Comparison of ENCODE assay signal across 9 cellular contexts in the genomic region with DNA sequence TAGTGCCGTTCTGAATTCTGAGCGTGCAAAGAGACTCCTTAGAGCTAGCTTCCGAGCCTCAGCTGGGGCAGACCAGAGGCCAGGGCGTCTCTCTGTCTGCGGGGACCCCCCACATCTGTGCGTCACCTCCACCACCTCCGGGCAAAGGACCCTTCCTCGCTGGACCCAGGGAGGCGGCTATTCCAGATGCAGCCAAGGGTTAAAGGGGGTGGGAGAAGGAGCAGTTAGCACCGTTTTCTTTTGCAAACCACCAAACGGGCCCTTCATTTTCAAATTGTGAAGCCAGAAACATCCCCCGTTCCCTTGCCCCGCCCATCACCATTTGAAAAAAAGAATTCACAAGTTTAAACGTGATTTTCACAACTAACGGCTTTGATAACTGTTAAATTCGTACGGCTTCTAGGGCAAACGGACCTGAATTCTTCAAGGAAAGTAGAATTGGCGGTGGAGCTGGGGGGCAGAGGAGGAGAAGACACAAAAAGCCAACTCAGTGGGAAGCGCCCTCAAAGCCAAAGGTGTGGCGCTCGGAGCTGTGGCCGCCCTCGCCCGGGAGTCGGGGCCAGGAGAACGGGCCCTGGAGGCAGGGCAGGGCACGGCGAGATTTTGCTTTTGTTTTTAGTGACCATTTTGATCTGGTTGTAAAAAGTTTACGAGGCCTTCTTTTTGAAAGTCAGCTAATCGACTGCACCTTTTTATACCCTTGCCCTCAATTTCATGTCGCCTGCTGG. TPM values are rescaled to one million over a fixed set of nuclear protein-coding genes. Genes with fewer than 3 reads are reported as not detected.
DNase-seq lines count a peak whose midpoint lies in the region; ATAC-seq, FAIRE-seq and TF ChIP-seq lines count a peak whose summit lies in the region.
"Had no signal": no experiment of that assay in that cellular context is flagged by ENCODE, and none has a peak within 500 bp of the region (broad histone marks: within the 10 kb centered on the region; RNA-seq: fewer than 3 reads in every experiment).

No MANE protein-coding gene starts in this region.

- H3K27ac ChIP-seq in CD4-positive, alpha-beta T cell (ENCODE audit: low read depth, low read length) = no peak overlapping the region

- no peaks in the 10 kb centered on the region for H3K9me3 Mint-ChIP-seq in CD4-positive, alpha-beta T cell
- no peaks in the 10 kb centered on the region for H3K9me3 Mint-ChIP-seq in osteocyte (ENCODE audit: unreplicated experiment)

- H3K4me3 Mint-ChIP-seq in CD4-positive, alpha-beta T cell = peak overlapping the region; percentile 56
- H3K4me3 Mint-ChIP-seq in osteocyte (ENCODE audit: unreplicated experiment) = peak overlapping the region; percentile 84

- H3K27ac Mint-ChIP-seq in CD4-positive, alpha-beta T cell = no peak overlapping the region
- H3K27ac Mint-ChIP-seq in osteocyte (ENCODE audit: unreplicated experiment) = peak overlapping the region; percentile 87

- H3K27me3 ChIP-seq in CD4-positive, alpha-beta T cell (ENCODE audit: control insufficient read depth, insufficient read depth, low read length) = peaks cover 80% of the 10 kb centered on the region

- FAIRE-seq in TTC549 (lab: Jason Lieb, UNC) = peak; percentile 43
- FAIRE-seq: islet of Langerhans had no signal

- DNase-seq in CD4-positive, alpha-beta T cell = no peak
- DNase-seq in fibroblast of villous mesenchyme (ENCODE audit: low read depth) = peak; percentile 33
- DNase-seq in osteocyte (ENCODE audit: extremely low spot score, unreplicated experiment) = peak; percentile 77
- DNase-seq in T1000 (lab: John Stamatoyannopoulos, UW) = no peak
- DNase-seq in activated gamma-delta T cell treated with Interleukin-2 at 50 U/mL for 16 hours = no peak
- no peak for DNase-seq in cerebellum (ENCODE audit: low spot score)
- no peak for DNase-seq in A172 (ENCODE audit: low spot score)

- no peak for TF ChIP-seq CTCF in CD4-positive, alpha-beta T cell (IDR thresholded peaks at IDR 0.05)
- TF ChIP-seq CTCF in fibroblast of villous mesenchyme (IDR thresholded peaks at IDR 0.05; ENCODE audit: insufficient read depth, low read depth, low read length) (no peak), osteocyte (IDR thresholded peaks at IDR 0.05) (no peak)

- H3K27me3 Mint-ChIP-seq in CD4-positive, alpha-beta T cell = peaks cover 90% of the 10 kb centered on the region
- no peaks in the 10 kb centered on the region for H3K27me3 Mint-ChIP-seq in osteocyte (ENCODE audit: unreplicated experiment)

- peak overlapping the region; percentile 79 for H3K4me3 ChIP-seq in fibroblast of villous mesenchyme (ENCODE audit: low read depth, low read length)

- H3K4me1 Mint-ChIP-seq in CD4-positive, alpha-beta T cell (ENCODE audit: low read depth) = peaks cover 26% of the 10 kb centered on the region
- H3K4me1 Mint-ChIP-seq in osteocyte (ENCODE audit: unreplicated experiment) = peaks cover 29% of the 10 kb centered on the region

- CTCF ChIA-PET in CD4-positive, alpha-beta T cell (lab: Charles Lee) = interaction anchor here (0.6 kb wide), 1 partner anchor 158 kb away, joined by 4 read pairs; no protein-coding TSS in a partner anchor

- no peak for ATAC-seq in CD4-positive, alpha-beta T cell (ENCODE audit: poor library complexity)

- POLR2A ChIA-PET in CD4-positive, alpha-beta T cell (lab: Charles Lee) = no interaction called here

- H3K36me3 Mint-ChIP-seq in CD4-positive, alpha-beta T cell (ENCODE audit: low read depth) = no peaks in the 10 kb centered on the region
- peaks cover 3% of the 10 kb centered on the region for H3K36me3 Mint-ChIP-seq in osteocyte (ENCODE audit: unreplicated experiment)

- H3K9me3 ChIP-seq in CD4-positive, alpha-beta T cell (ENCODE audit: control insufficient read depth, low read length) = no peaks in the 10 kb centered on the region

- intact Hi-C loops in CD4-positive, alpha-beta T cell (cut with DNase I, micrococcal nuclease) = no loop called here

RNA-seq across cellular contexts. Expression of gene PDGFRA, which starts 3.3 kb away (rescaled TPM):
- total RNA-seq in CD4-positive, alpha-beta T cell = not detected
- total RNA-seq in fibroblast of villous mesenchyme = 208 and 295 TPM in 2 replicates
- total RNA-seq in osteocyte = 214 and 232 TPM in 2 replicates
- 70.6 TPM for total RNA-seq in cerebellum
- 0.05 and 0.10 TPM in 2 replicates for total RNA-seq in A172 (2014; rRNA removed; shearing (Covaris generic))

Comparison
In these comparisons a context has a peak if more than half of its experiments do, and no peak if none do; other contexts are left out.
1. DNase-seq: peak in fibroblast of villous mesenchyme (single experiment) and osteocyte (single experiment); none in CD4-positive, alpha-beta T cell (0 of 10), T1000 (single experiment), activated gamma-delta T cell treated with Interleukin-2 at 50 U/mL for 16 hours (single experiment), cerebellum (single experiment) and A172 (single experiment).
2. RNA of gene PDGFRA, which starts 3.3 kb away (total RNA-seq): 214 to 232 TPM in osteocyte, 208 to 295 TPM in fibroblast of villous mesenchyme and 70.6 TPM in cerebellum (single experiment); 0.05 to 0.10 TPM in A172 and not detected in CD4-positive, alpha-beta T cell; every median in the first group is over 10 times any median in the second.